Comparison of ENCODE assay signal across 9 cellular contexts in genomic region chr12:11814362-11814761, GRCh38.
DNase-seq lines count a peak whose midpoint lies in the region; ATAC-seq and TF ChIP-seq lines count a peak whose summit lies in the region.
"Had no signal": no experiment of that assay in that cellular context is flagged by ENCODE, and none has a peak within 500 bp of the region (broad histone marks: within the 10 kb centered on the region; RNA-seq: fewer than 3 reads in every experiment).

No MANE protein-coding gene starts in this region.

- H4K20me1 ChIP-seq in osteoblast (ENCODE audit: insufficient read depth, low read length) (peaks cover 4% of the 10 kb centered on the region), OCI-LY7 (ENCODE audit: insufficient read depth, low read length) (no peaks in the 10 kb centered on the region)

- H3K4me2 ChIP-seq in osteoblast (ENCODE audit: insufficient read depth, low read length) (peak overlapping the region; percentile 20), OCI-LY7 (ENCODE audit: low read length) (no peak overlapping the region)

- POLR2A ChIA-PET in OCI-LY7 (lab: Charles Lee): interaction anchor here (1.0 kb wide), 1 partner anchor 11 kb away, joined by 3 read pairs; no protein-coding TSS in a partner anchor

- H3K79me2 ChIP-seq in osteoblast (ENCODE audit: insufficient read depth, low read length) (no peaks in the 10 kb centered on the region), OCI-LY7 (ENCODE audit: insufficient read depth, low read depth, low read length) (peaks cover 6% of the 10 kb centered on the region; the same call in 1 of the 2 replicates)

- CTCF ChIA-PET in OCI-LY7 (lab: Charles Lee; ENCODE audit: unreplicated experiment): no interaction called here

- H3K9me3 ChIP-seq in osteoblast (ENCODE audit: low read depth, low read length) (no peaks in the 10 kb centered on the region), OCI-LY7 (ENCODE audit: low read length) (no peaks in the 10 kb centered on the region)

- H2AFZ ChIP-seq in osteoblast (ENCODE audit: low read length): no peak overlapping the region
- no peak overlapping the region for H2AFZ ChIP-seq in OCI-LY7 (ENCODE audit: low read length)

- H3K36me3 ChIP-seq in osteoblast (ENCODE audit: insufficient read depth, low read length) (no peaks in the 10 kb centered on the region), OCI-LY7 (ENCODE audit: insufficient read depth, low read length) (no peaks in the 10 kb centered on the region)

- no TSS peak for BruUV-seq in OCI-LY7 (replicated peaks; lab: Mats Ljungman, UMichigan)

- TF ChIP-seq CTCF in osteoblast (IDR thresholded peaks at IDR 0.05; ENCODE audit: extremely low read depth, low read depth, low read length) (no peak), OCI-LY7 (conservative IDR thresholded peaks at IDR 0.05; ENCODE audit: low read length) (no peak)

- H3K4me1 ChIP-seq in osteoblast (ENCODE audit: insufficient read depth, low read length): peaks cover 34% of the 10 kb centered on the region
- H3K4me1 ChIP-seq in OCI-LY7 (ENCODE audit: insufficient read depth, low read length, poor library complexity, severe bottlenecking): peaks cover 63% of the 10 kb centered on the region

- H3K9me2 ChIP-seq in OCI-LY7 (ENCODE audit: insufficient read depth, low read length): no peaks in the 10 kb centered on the region

- H3K27me3 ChIP-seq in osteoblast (ENCODE audit: insufficient read depth, low read length): no peaks in the 10 kb centered on the region

- DNase-seq in GM04504 (ENCODE audit: low read depth): peak; percentile 46
- DNase-seq in NCI-H146 treated with DMSO at 0.1 percent for 48 hours (lab: John Stamatoyannopoulos, UW; ENCODE audit: unreplicated experiment): peak; percentile 38
- DNase-seq in dermis blood vessel endothelial cell: peak; percentile 78
- peak; percentile 88 for DNase-seq in osteoblast (ENCODE audit: insufficient read length, low spot score, missing footprints)
- no peak for DNase-seq in OCI-LY7 (ENCODE audit: low spot score)
- no peak for DNase-seq in NCI-H128 (lab: John Stamatoyannopoulos, UW; ENCODE audit: unreplicated experiment)
- DNase-seq in NCI-H526 (lab: John Stamatoyannopoulos, UW): no peak
- DNase-seq: right cardiac atrium had no signal

- ATAC-seq in HG03571 (IDR thresholded peaks at IDR 0.05; ENCODE audit: unreplicated experiment): no peak
- ATAC-seq: right cardiac atrium had no signal

- H3K27ac ChIP-seq in osteoblast (ENCODE audit: low read depth, low read length) (peak overlapping the region; percentile 5), OCI-LY7 (ENCODE audit: low read depth, low read length, poor library complexity, severe bottlenecking) (no peak overlapping the region)

- H3K4me3 ChIP-seq in osteoblast (ENCODE audit: insufficient read depth, low read length) (no peak overlapping the region), OCI-LY7 (ENCODE audit: low read depth, low read length, poor library complexity, severe bottlenecking) (no peak overlapping the region)

- intact Hi-C loops in OCI-LY7 (cut with micrococcal nuclease; ENCODE audit: unreplicated experiment): loop anchor here (5.0 kb wide), 1 partner anchor 82 kb away; no protein-coding TSS in a partner anchor

Comparison
In these comparisons a context has a peak if more than half of its experiments do, and no peak if none do; other contexts are left out.
1. DNase-seq: peak in GM04504 (single experiment), NCI-H146 treated with DMSO at 0.1 percent for 48 hours (single experiment), dermis blood vessel endothelial cell (single experiment) and osteoblast (single experiment); none in OCI-LY7 (single experiment), NCI-H128 (single experiment) and NCI-H526 (0 of 2).